8 cellular contexts compared by ENCODE assay signal in genomic region chr12:107091989-107092641, GRCh38. TPM values are rescaled to one million over a fixed set of nuclear protein-coding genes. Genes with fewer than 3 reads are reported as not detected.
DNase-seq lines count a peak whose midpoint lies in the region; ATAC-seq and TF ChIP-seq lines count a peak whose summit lies in the region.

No MANE protein-coding gene starts in this region.

- H3K36me3 Mint-ChIP-seq in activated CD8-positive, alpha-beta T cell treated with anti-CD3 and anti-CD28 coated beads for 36 hours (ENCODE audit: low read depth), result peaks cover 2% of the 10 kb centered on the region

- H3K27ac ChIP-seq in neutrophil, result no peak overlapping the region

- peak; percentile 3 for ATAC-seq in HG03354 (IDR thresholded peaks at IDR 0.05; ENCODE audit: poor library complexity, severe bottlenecking, unreplicated experiment)
- peak; percentile 31 for ATAC-seq in activated CD8-positive, alpha-beta T cell treated with anti-CD3 and anti-CD28 coated beads for 36 hours
- ATAC-seq in GM19452 (IDR thresholded peaks at IDR 0.05; ENCODE audit: unreplicated experiment), result no peak
- no peak for ATAC-seq in HG03095 (IDR thresholded peaks at IDR 0.05; ENCODE audit: unreplicated experiment)

- no peaks in the 10 kb centered on the region for H3K36me3 ChIP-seq in neutrophil

- POLR2A ChIA-PET in activated CD8-positive, alpha-beta T cell treated with anti-CD3 and anti-CD28 coated beads for 36 hours (lab: Charles Lee), result interaction anchor here (1.0 to 2.2 kb wide), 2 partner anchors 12 to 136 kb away, joined by 3 to 10 read pairs; partner anchors contain the start of gene TMEM263

- peaks cover 20% of the 10 kb centered on the region for H3K27me3 ChIP-seq in neutrophil

- H3K27me3 Mint-ChIP-seq in activated CD8-positive, alpha-beta T cell treated with anti-CD3 and anti-CD28 coated beads for 36 hours, result no peaks in the 10 kb centered on the region

- H3K4me3 Mint-ChIP-seq in activated CD8-positive, alpha-beta T cell treated with anti-CD3 and anti-CD28 coated beads for 36 hours, result no peak overlapping the region

- no peaks in the 10 kb centered on the region for H3K9me3 ChIP-seq in neutrophil

- H3K27ac Mint-ChIP-seq in activated CD8-positive, alpha-beta T cell treated with anti-CD3 and anti-CD28 coated beads for 36 hours, result no peak overlapping the region

- in situ Hi-C loops in Caki2 (cut with HindIII; ENCODE audit: low pct_unique_long_range_greater_than_20kb, low sequenced_read_pairs), result no loop called here

- peak; percentile 80 for TF ChIP-seq CTCF in activated CD8-positive, alpha-beta T cell treated with anti-CD3 and anti-CD28 coated beads for 36 hours (IDR thresholded peaks at IDR 0.05)
- TF ChIP-seq CTCF in neutrophil (IDR thresholded peaks at IDR 0.05), result peak; percentile 51

- H3K4me3 ChIP-seq in neutrophil (ENCODE audit: low read depth in 1 of 2, low read length in 1 of 2), result peak overlapping the region; percentile 61 to 91

- H3K4me1 Mint-ChIP-seq in activated CD8-positive, alpha-beta T cell treated with anti-CD3 and anti-CD28 coated beads for 36 hours (ENCODE audit: low read depth), result peaks cover 17% of the 10 kb centered on the region

- CTCF ChIA-PET in activated CD8-positive, alpha-beta T cell treated with anti-CD3 and anti-CD28 coated beads for 36 hours (lab: Charles Lee), result interaction anchor here (0.6 to 8.1 kb wide), 7 partner anchors 9 to 515 kb away, joined by 3 to 70 read pairs (median 4); no protein-coding TSS in a partner anchor

- intact Hi-C loops in activated CD8-positive, alpha-beta T cell treated with anti-CD3 and anti-CD28 coated beads for 36 hours (cut with micrococcal nuclease), result loop anchor here (10.0 kb wide), 1 partner anchor 107 kb away; the partner anchor contains the start of gene MTERF2

- H3K4me1 ChIP-seq in neutrophil (ENCODE audit: control insufficient read depth in 1 of 2, insufficient read depth in 1 of 2, low read depth in 1 of 2, low read length in 1 of 2), result peaks cover 19 to 20% of the 10 kb centered on the region in 2 experiments

- DNase-seq in Caki2 (ENCODE audit: low read depth), result peak; percentile 95
- DNase-seq in NCI-H510A (lab: John Stamatoyannopoulos, UW), result peak; percentile 31
- DNase-seq in activated CD8-positive, alpha-beta T cell treated with anti-CD3 and anti-CD28 coated beads for 36 hours, result peak; percentile 30
- peak; percentile 52 for DNase-seq in germinal center (ENCODE audit: low spot score)

- H3K9me3 Mint-ChIP-seq in activated CD8-positive, alpha-beta T cell treated with anti-CD3 and anti-CD28 coated beads for 36 hours, result peaks cover 5% of the 10 kb centered on the region

RNA-seq across cellular contexts. Expression of gene CRY1, which starts 1.2 kb away (rescaled TPM):
- 12.5 and 22.0 TPM in 2 replicates for total RNA-seq in Caki2 (2014; rRNA removed; shearing (Covaris generic); ENCODE audit: low replicate concordance)
- 10 to 100 TPM; 26.6 to 27.8 TPM for total RNA-seq in activated CD8-positive, alpha-beta T cell treated with anti-CD3 and anti-CD28 coated beads for 36 hours

Comparison
In these comparisons a context has a peak if more than half of its experiments do, and no peak if none do; other contexts are left out.
1. DNase-seq: peak in every context shown above with its lines; median percentile 95 in Caki2; 52 in germinal center; 31 in NCI-H510A; 30 in activated CD8-positive, alpha-beta T cell treated with anti-CD3 and anti-CD28 coated beads for 36 hours.
2. ATAC-seq: peak in HG03354 (single experiment) and activated CD8-positive, alpha-beta T cell treated with anti-CD3 and anti-CD28 coated beads for 36 hours (single experiment); none in GM19452 (single experiment) and HG03095 (single experiment).